ENCODE assay signal across 23 cellular contexts in genomic region chr3:111926266-111926676, GRCh38. TPM values are rescaled to one million over a fixed set of nuclear protein-coding genes. Genes with fewer than 3 reads are reported as not detected.
DNase-seq lines count a peak whose midpoint lies in the region; ATAC-seq, FAIRE-seq and TF ChIP-seq lines count a peak whose summit lies in the region.
"Had no signal": no experiment of that assay in that cellular context is flagged by ENCODE, and none has a peak within 500 bp of the region (broad histone marks: within the 10 kb centered on the region; RNA-seq: fewer than 3 reads in every experiment).

No MANE protein-coding gene starts in this region.

- H3K4me3 ChIP-seq in A549 (no peak overlapping the region), upper lobe of left lung (no peak overlapping the region)
- H3K4me3 ChIP-seq in effector memory CD4-positive, alpha-beta T cell (ENCODE audit: insufficient read depth, low read depth, low read length, poor library complexity, severe bottlenecking) = no peak overlapping the region
- H3K4me3 ChIP-seq: ascending aorta, skin epidermis, transverse colon had no signal

- H3K27ac ChIP-seq in A549 (peak overlapping the region in 1 of 2 experiments; percentile 69; a peak in 3 of 6 replicates), epithelial cell of prostate (peak overlapping the region; percentile 96), upper lobe of left lung (no peak overlapping the region)
- H3K27ac ChIP-seq in effector memory CD4-positive, alpha-beta T cell (ENCODE audit: insufficient read depth, low read length, poor library complexity, severe bottlenecking) = no peak overlapping the region
- H3K27ac ChIP-seq: parathyroid adenoma, RWPE1, skin epidermis, transverse colon had no signal

- H3K27me3 ChIP-seq in upper lobe of left lung = no peaks in the 10 kb centered on the region
- no peaks in the 10 kb centered on the region for H3K27me3 ChIP-seq in effector memory CD4-positive, alpha-beta T cell (replicated peaks; ENCODE audit: control insufficient read depth, insufficient read depth, low read length, poor library complexity, severe bottlenecking)
- H3K27me3 ChIP-seq: ascending aorta, transverse colon had no signal

- H3K4me1 Mint-ChIP-seq in activated CD8-positive, alpha-beta T cell treated with anti-CD3 and anti-CD28 coated beads, Interleukin-2, amount 10 ng/mL, durations not matched to agents 7 days and 5 days (ENCODE audit: low read depth) = no peaks in the 10 kb centered on the region
- H3K4me1 Mint-ChIP-seq: central memory CD8-positive, alpha-beta T cell; naive thymus-derived CD8-positive, alpha-beta T cell had no signal

- FAIRE-seq in A549 (lab: Jason Lieb, UNC) (no peak), H54 (lab: Jason Lieb, UNC) (peak; percentile 92)
- FAIRE-seq: HepG2 had no signal

- H3K4me2 ChIP-seq in A549 = peak overlapping the region; percentile 19; the same call in 2 of the 3 replicates

- peaks cover 0 to 12% (median 0%) of the 10 kb centered on the region in 4 donors for H3K36me3 ChIP-seq in upper lobe of left lung
- no peaks in the 10 kb centered on the region for H3K36me3 ChIP-seq in effector memory CD4-positive, alpha-beta T cell (ENCODE audit: control insufficient read depth, insufficient read depth, low read length)
- H3K36me3 ChIP-seq: transverse colon had no signal

- TF ChIP-seq POLR2A in A549 (IDR thresholded peaks at IDR 0.05; ENCODE audit: low read length) = no peak
- no peak for TF ChIP-seq POLR2A in H54 (IDR thresholded peaks at IDR 0.05; ENCODE audit: low read depth, low read length)
- TF ChIP-seq POLR2A in upper lobe of left lung (IDR thresholded peaks at IDR 0.05) = no peak
- no peak for TF ChIP-seq POLR2A in GM18505 (IDR thresholded peaks at IDR 0.05; ENCODE audit: borderline replicate concordance, extremely low read depth, insufficient read depth, insufficient read length)

- no peak overlapping the region for H3K4me3 Mint-ChIP-seq in activated CD8-positive, alpha-beta T cell treated with anti-CD3 and anti-CD28 coated beads, Interleukin-2, amount 10 ng/mL, durations not matched to agents 7 days and 5 days
- H3K4me3 Mint-ChIP-seq: CD4-positive, alpha-beta T cell; central memory CD8-positive, alpha-beta T cell; naive thymus-derived CD8-positive, alpha-beta T cell had no signal

- ATAC-seq in A549 (no peak), upper lobe of left lung (ENCODE audit: low FRiP score in 2 of 2) (no peak), GM18505 (IDR thresholded peaks at IDR 0.05; ENCODE audit: unreplicated experiment) (no peak)
- ATAC-seq in activated CD8-positive, alpha-beta T cell treated with anti-CD3 and anti-CD28 coated beads, Interleukin-2, amount 10 ng/mL, durations not matched to agents 7 days and 5 days = no peak
- ATAC-seq: activated naive CD4-positive, alpha-beta T cell treated with anti-CD3 and anti-CD28 coated beads, Interleukin-2, amount 50 U/mL, for 72 hours; HepG2; naive thymus-derived CD8-positive, alpha-beta T cell had no signal

- WGBS in A549 (ENCODE audit: missing lambda C conversion rate) = 9% methylated on average over 3 of the region's 3 CpGs
- 16 to 19% methylated on average over 3 of the region's 3 CpGs for WGBS in upper lobe of left lung, 2 donors

- H3K27me3 Mint-ChIP-seq in activated CD8-positive, alpha-beta T cell treated with anti-CD3 and anti-CD28 coated beads, Interleukin-2, amount 10 ng/mL, durations not matched to agents 7 days and 5 days (ENCODE audit: low read depth) = no peaks in the 10 kb centered on the region
- H3K27me3 Mint-ChIP-seq: CD4-positive, alpha-beta T cell; central memory CD8-positive, alpha-beta T cell had no signal

- DNase-seq in A549 (ENCODE audit: low read depth in 1 of 2, low spot score in 1 of 2) = no peak
- DNase-seq in H54 (ENCODE audit: insufficient read length, low spot score) = no peak
- peak; percentile 79 to 93 for DNase-seq in NCI-H524 (lab: John Stamatoyannopoulos, UW)
- DNase-seq in epithelial cell of prostate (ENCODE audit: low read depth, low spot score) = no peak
- DNase-seq in upper lobe of left lung = no peak
- no peak for DNase-seq in activated CD8-positive, alpha-beta T cell treated with anti-CD3 and anti-CD28 coated beads, Interleukin-2, amount 10 ng/mL, durations not matched to agents 7 days and 5 days
- DNase-seq in effector memory CD4-positive, alpha-beta T cell = no peak
- DNase-seq: activated CD4-positive, alpha-beta T cell treated with anti-CD3 and anti-CD28 coated beads for 1 hour; CD4-positive, alpha-beta T cell; effector CD4-positive, alpha-beta T cell; HCEC 1CT; naive thymus-derived CD8-positive, alpha-beta T cell; NCI-H1417 treated with DMSO at 0.1 percent for 48 hours; stimulated activated naive CD4-positive, alpha-beta T cell treated with Interleukin-2 at 50 U/mL for 16 hours; transverse colon had no signal

- TF ChIP-seq CTCF in A549 (IDR thresholded peaks at IDR 0.05) (no peak), upper lobe of left lung (IDR thresholded peaks at IDR 0.05) (no peak)

- H3K9me3 ChIP-seq in A549 = no peaks in the 10 kb centered on the region
- no peaks in the 10 kb centered on the region for H3K9me3 ChIP-seq in upper lobe of left lung
- H3K9me3 ChIP-seq in effector memory CD4-positive, alpha-beta T cell (ENCODE audit: control insufficient read depth, low read length) = no peaks in the 10 kb centered on the region
- H3K9me3 ChIP-seq: ascending aorta, transverse colon had no signal

- CTCF ChIA-PET in A549 (lab: Yijun Ruan, JAX) = no interaction called here
- CTCF ChIA-PET in activated CD8-positive, alpha-beta T cell treated with anti-CD3 and anti-CD28 coated beads, Interleukin-2, amount 10 ng/mL, durations not matched to agents 7 days and 5 days (lab: Charles Lee) = no interaction called here

- no peaks in the 10 kb centered on the region for H3K9me3 Mint-ChIP-seq in activated CD8-positive, alpha-beta T cell treated with anti-CD3 and anti-CD28 coated beads, Interleukin-2, amount 10 ng/mL, durations not matched to agents 7 days and 5 days (ENCODE audit: insufficient read depth)
- H3K9me3 Mint-ChIP-seq: CD4-positive, alpha-beta T cell; central memory CD8-positive, alpha-beta T cell; naive thymus-derived CD8-positive, alpha-beta T cell had no signal

- H3K4me1 ChIP-seq in A549 = peaks cover 33% of the 10 kb centered on the region
- H3K4me1 ChIP-seq in upper lobe of left lung = peaks cover 0 to 11% (median 7%) of the 10 kb centered on the region in 4 donors
- no peaks in the 10 kb centered on the region for H3K4me1 ChIP-seq in effector memory CD4-positive, alpha-beta T cell (ENCODE audit: control insufficient read depth, insufficient read depth, low read length, poor library complexity, severe bottlenecking)
- H3K4me1 ChIP-seq: parathyroid adenoma had no signal

- no peaks in the 10 kb centered on the region for H3K36me3 Mint-ChIP-seq in activated CD8-positive, alpha-beta T cell treated with anti-CD3 and anti-CD28 coated beads, Interleukin-2, amount 10 ng/mL, durations not matched to agents 7 days and 5 days (ENCODE audit: low read depth)
- H3K36me3 Mint-ChIP-seq: activated naive CD4-positive, alpha-beta T cell treated with anti-CD3 and anti-CD28 coated beads, Interleukin-2, amount 50 U/mL, for 72 hours had no signal

- TF ChIP-seq RAD21 in A549 (conservative IDR thresholded peaks at IDR 0.05 in 1 of 2, IDR thresholded peaks at IDR 0.05 in 1 of 2) = no peak

- POLR2A ChIA-PET in A549 (lab: Yijun Ruan, JAX) = no interaction called here
- POLR2A ChIA-PET in activated CD8-positive, alpha-beta T cell treated with anti-CD3 and anti-CD28 coated beads, Interleukin-2, amount 10 ng/mL, durations not matched to agents 7 days and 5 days (lab: Charles Lee) = no interaction called here

- TF ChIP-seq EP300 in A549 (IDR thresholded peaks at IDR 0.05) (no peak), upper lobe of left lung (IDR thresholded peaks at IDR 0.05) (no peak)

- no peak overlapping the region for H3K27ac Mint-ChIP-seq in activated CD8-positive, alpha-beta T cell treated with anti-CD3 and anti-CD28 coated beads, Interleukin-2, amount 10 ng/mL, durations not matched to agents 7 days and 5 days
- H3K27ac Mint-ChIP-seq: activated naive CD4-positive, alpha-beta T cell treated with anti-CD3 and anti-CD28 coated beads, Interleukin-2, amount 50 U/mL, for 72 hours; CD4-positive, alpha-beta T cell; naive thymus-derived CD8-positive, alpha-beta T cell had no signal

TF ChIP-seq in A549, 52 proteins besides CTCF, POLR2A, EP300 and RAD21:
- TF ChIP-seq ESRRA (IDR thresholded peaks at IDR 0.05; ENCODE audit: borderline replicate concordance, low read length) (no peak), CBX8 (IDR thresholded peaks at IDR 0.05) (no peak), BHLHE40 (IDR thresholded peaks at IDR 0.05; ENCODE audit: low read depth, low read length) (no peak), SREBF2 (IDR thresholded peaks at IDR 0.05) (no peak), RCOR1 (IDR thresholded peaks at IDR 0.05; ENCODE audit: low read depth, low read length) (no peak)

RNA-seq across cellular contexts. Expression of gene ABHD10, which starts 52.6 kb away (rescaled TPM):
- 39.7 and 42.1 TPM in 2 replicates for polyA plus RNA-seq in A549 (2011; rRNA removed)
- 14.8 and 16.3 TPM in 2 replicates for polyA plus RNA-seq in A549 (2012; cell fraction: cytosol; rRNA removed)
- 7.3 and 7.6 TPM in 2 replicates for polyA plus RNA-seq in A549 (2012; cell fraction: nucleus; rRNA removed)
- polyA plus RNA-seq in A549 (2017; fragmentation: RNase III; extraction: RNeasy Plus Mini Kit Qiagen cat#74134 plus additional on column Dnase treatment) = 31.8 to 34.0 TPM (median 33.2 TPM) in 3 replicates
- 17.5 and 21.1 TPM in 2 replicates for polyA minus RNA-seq in A549 (2011; rRNA and poly(A)+ RNA removed)
- 10 to 100 TPM in 4 of 6 donors, 1 to 10 TPM in 2; 3.2 to 26.4 (median 18.1) TPM for total RNA-seq in upper lobe of left lung
- 10 to 100 TPM; 36.3 to 43.7 TPM for total RNA-seq in activated CD8-positive, alpha-beta T cell treated with anti-CD3 and anti-CD28 coated beads, Interleukin-2, amount 10 ng/mL, durations not matched to agents 7 days and 5 days

Comparison
In these comparisons a context has a peak if more than half of its experiments do, and no peak if none do; other contexts are left out.
1. DNase-seq: peak in NCI-H524 (2 of 2); none in A549 (0 of 2), H54 (single experiment), epithelial cell of prostate (single experiment), upper lobe of left lung (0 of 2), activated CD8-positive, alpha-beta T cell treated with anti-CD3 and anti-CD28 coated beads, Interleukin-2, amount 10 ng/mL, durations not matched to agents 7 days and 5 days (single experiment) and effector memory CD4-positive, alpha-beta T cell (0 of 3).